ENCODE assay signal across 1 cellular context in the genomic region with DNA sequence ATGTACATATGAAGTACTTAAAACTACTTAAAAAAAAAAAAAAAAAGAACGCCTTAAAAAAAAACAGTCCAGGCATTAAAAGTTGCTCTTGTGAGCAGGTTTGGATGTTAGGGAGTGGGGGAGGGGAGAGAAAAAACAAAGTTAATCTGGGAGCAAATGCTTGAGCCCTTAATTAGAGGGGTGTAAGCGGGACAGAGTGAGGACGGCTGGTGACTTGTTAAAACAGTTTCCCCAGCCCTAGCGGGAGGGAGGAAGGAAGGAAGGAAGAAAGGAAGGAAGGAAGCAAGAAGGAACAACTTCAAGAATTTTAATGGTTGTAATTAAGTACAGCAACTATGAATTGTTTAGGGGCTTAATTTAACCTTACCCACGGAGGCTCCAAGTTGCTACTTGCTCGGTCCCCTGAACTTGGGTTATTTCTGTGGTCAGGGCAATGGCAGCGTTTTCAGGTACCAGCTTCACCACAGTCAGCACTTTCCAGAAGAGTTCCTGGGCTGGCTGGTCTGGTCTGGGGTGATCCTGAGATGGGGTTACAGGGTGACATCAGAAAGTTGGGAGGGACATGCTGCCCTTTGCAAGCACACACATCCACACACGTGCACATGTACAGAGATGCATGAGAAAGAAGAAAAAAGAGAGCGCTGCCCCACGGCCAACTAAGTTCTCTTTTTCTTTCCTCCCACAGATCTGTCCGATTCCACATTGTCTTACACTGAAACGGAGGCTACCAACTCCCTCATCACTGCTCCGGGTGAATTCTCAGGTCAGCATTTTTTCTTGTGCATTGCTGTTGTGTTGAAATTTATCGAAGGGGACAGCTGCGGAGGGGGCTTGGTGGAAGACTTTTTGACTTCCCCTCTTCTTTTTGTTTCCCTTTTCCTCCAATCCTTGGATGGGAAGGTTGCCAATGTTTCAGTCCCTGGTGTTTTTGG.
A peak's percentile ranks its signal among the peaks of the same experiment; 100 is the strongest.
TF ChIP-seq lines count a peak whose summit lies in the region.

No MANE protein-coding gene starts in this region.

TF ChIP-seq in K562, 482 proteins besides CTCF, POLR2A, EP300 and RAD21 (continued from another document):
- TF ChIP-seq ZNF316 (IDR thresholded peaks at IDR 0.05) = peak; percentile 62
- TF ChIP-seq RCOR1 (IDR thresholded peaks at IDR 0.05; ENCODE audit: borderline replicate concordance in 1 of 2, low read depth in 2 of 2, low read length in 2 of 2) = no peak
- TF ChIP-seq ZNF696 (CRISPR knock-in tag; conservative IDR thresholded peaks at IDR 0.05) = no peak
TF ChIP-seq in K562: peak in this region for 2.
